Comparison of ENCODE assay signal across 14 cellular contexts in the genomic region with DNA sequence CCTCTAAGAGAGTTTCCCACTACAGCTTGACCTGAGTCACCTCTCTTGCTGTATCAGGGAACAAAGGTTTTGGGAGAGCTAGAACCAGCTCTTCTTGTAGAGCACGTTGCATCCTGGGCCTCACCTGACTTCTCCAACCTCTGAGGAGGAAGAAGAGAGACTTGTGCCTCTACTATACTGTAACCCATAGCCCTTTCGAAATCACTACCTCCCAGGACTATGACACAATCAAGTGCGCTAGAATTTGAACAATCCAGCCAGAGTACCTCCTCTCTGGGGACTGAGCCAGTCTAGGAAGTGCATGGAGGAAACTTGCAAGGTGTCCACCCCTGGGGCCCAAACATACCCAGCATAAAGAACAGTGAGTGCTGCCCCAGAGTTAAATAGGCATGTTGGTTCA.
"Had no signal": no experiment of that assay in that cellular context is flagged by ENCODE, and none has a peak within 500 bp of the region (broad histone marks: within the 10 kb centered on the region; RNA-seq: fewer than 3 reads in every experiment).

No MANE protein-coding gene starts in this region.

- H3K4me3 ChIP-seq: adrenal gland, cardiac muscle cell, gastrocnemius medialis, left ventricle myocardium inferior, suprapubic skin, transverse colon had no signal

- H3K27me3 ChIP-seq: adrenal gland, cardiac muscle cell, gastrocnemius medialis, suprapubic skin, transverse colon had no signal

- H3K27ac ChIP-seq: adrenal gland, cardiac muscle cell, gastrocnemius medialis, left ventricle myocardium inferior, suprapubic skin, transverse colon had no signal

- H3K4me1 ChIP-seq: adrenal gland, transverse colon had no signal

- H3K36me3 ChIP-seq: cardiac muscle cell, gastrocnemius medialis, suprapubic skin had no signal

- DNase-seq: activated CD4-positive, CD25-positive, alpha-beta regulatory T cell treated with anti-CD3 and anti-CD28 coated beads, Interleukin-2, amount 50 U/mL, for 72 hours; activated gamma-delta T cell treated with Interleukin-2 at 50 U/mL for 16 hours; adrenal gland; dermis blood vessel endothelial cell; effector memory CD4-positive, alpha-beta T cell; gastrocnemius medialis; head of caudate nucleus; left ventricle myocardium inferior; occipital lobe; stimulated activated naive CD8-positive, alpha-beta T cell treated with anti-CD3 and anti-CD28 coated beads, Interleukin-15, amount 100 ng/mL, for 72 hours; transverse colon had no signal

- ATAC-seq: activated naive CD4-positive, alpha-beta T cell treated with anti-CD3 and anti-CD28 coated beads, Interleukin-2, amount 50 U/mL, for 72 hours; gastrocnemius medialis; stimulated activated naive CD8-positive, alpha-beta T cell treated with anti-CD3 and anti-CD28 coated beads, Interleukin-15, amount 100 ng/mL, for 72 hours had no signal

- H3K27me3 Mint-ChIP-seq: stimulated activated naive CD8-positive, alpha-beta T cell treated with anti-CD3 and anti-CD28 coated beads, Interleukin-15, amount 100 ng/mL, for 72 hours had no signal

- H3K4me3 Mint-ChIP-seq: stimulated activated naive CD8-positive, alpha-beta T cell treated with anti-CD3 and anti-CD28 coated beads, Interleukin-15, amount 100 ng/mL, for 72 hours had no signal

- H3K9me3 Mint-ChIP-seq: activated naive CD4-positive, alpha-beta T cell treated with anti-CD3 and anti-CD28 coated beads, Interleukin-2, amount 50 U/mL, for 72 hours; stimulated activated naive CD8-positive, alpha-beta T cell treated with anti-CD3 and anti-CD28 coated beads, Interleukin-15, amount 100 ng/mL, for 72 hours had no signal

- H3K9me3 ChIP-seq: adrenal gland, gastrocnemius medialis, left ventricle myocardium inferior, suprapubic skin, transverse colon had no signal
